1 cellular context compared by ENCODE assay signal in the genomic region with DNA sequence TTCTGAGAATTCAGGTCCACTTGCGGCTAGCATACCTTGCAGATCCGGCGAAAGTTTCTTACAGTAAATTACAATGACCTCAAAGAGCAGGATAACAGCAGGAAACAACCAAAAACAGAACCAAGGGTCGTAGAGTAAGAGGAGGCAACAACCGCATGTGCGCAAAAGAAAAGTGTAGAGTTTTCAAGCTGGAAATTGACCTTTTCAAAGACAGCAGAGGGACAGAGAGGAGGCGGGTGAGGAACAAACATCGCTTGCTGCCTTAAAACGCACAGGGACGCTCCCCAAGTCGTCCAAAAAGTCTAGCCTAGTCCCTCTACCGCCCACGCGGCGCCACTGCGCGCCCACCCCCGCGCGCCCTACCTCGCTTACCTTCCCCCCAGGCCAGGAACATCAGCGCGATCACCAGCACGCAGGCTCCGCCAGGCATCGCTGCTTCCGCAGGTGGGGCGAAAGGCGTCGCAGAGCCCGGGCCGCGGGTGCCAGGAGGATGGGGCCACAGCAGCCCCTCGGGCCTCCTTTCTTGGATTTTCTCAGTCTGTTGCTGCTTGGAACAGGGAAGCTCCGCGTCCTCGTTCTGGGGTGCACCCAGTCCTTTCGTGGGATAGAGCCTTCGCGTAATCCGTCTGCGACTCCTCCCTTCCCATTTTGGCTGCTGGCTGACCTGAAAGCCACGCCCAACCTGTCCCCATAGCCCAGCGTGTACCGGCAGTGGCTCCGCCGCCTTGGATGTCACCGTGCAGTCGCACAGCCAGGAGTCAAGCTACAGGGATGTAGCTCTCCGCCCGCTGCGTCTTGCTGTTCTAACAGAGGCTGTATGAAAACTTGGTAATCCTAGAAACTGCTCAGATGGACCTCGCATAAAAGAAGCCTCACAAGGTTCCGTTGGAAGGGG.
A peak's percentile ranks its signal among the peaks of the same experiment; 100 is the strongest.
TF ChIP-seq lines count a peak whose summit lies in the region.

A gene (minus strand): TSS at position 579 of the 895 bp plus-strand sequence. CDS start 149 bp downstream, at position 430.

TF ChIP-seq in K562, 482 proteins besides CTCF, POLR2A, EP300 and RAD21 (continued from another document and continues in another):
- TF ChIP-seq, protein P1, sequence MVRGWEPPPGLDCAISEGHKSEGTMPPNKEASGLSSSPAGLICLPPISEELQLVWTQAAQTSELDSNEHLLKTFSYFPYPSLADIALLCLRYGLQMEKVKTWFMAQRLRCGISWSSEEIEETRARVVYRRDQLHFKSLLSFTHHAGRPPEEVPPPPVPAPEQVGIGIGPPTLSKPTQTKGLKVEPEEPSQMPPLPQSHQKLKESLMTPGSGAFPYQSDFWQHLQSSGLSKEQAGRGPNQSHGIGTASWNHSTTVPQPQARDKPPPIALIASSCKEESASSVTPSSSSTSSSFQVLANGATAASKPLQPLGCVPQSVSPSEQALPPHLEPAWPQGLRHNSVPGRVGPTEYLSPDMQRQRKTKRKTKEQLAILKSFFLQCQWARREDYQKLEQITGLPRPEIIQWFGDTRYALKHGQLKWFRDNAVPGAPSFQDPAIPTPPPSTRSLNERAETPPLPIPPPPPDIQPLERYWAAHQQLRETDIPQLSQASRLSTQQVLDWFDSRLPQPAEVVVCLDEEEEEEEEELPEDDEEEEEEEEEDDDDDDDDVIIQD (CRISPR knock-in tag; IDR thresholded peaks at IDR 0.05) = no peak
- TF ChIP-seq ZNF431 (CRISPR knock-in tag; IDR thresholded peaks at IDR 0.05) (0 out of 2 replicates have a peak, but pooled peaks have one; percentile 31), PTTG1 (tag; IDR thresholded peaks at IDR 0.05; ENCODE audit: low read depth) (no peak), GABPB1 (CRISPR knock-in tag; IDR thresholded peaks at IDR 0.05) (peak; percentile 52; the same call in 1 of the 2 replicates), IRF2 (CRISPR knock-in tag; IDR thresholded peaks at IDR 0.05) (no peak), ZEB2 (IDR thresholded peaks at IDR 0.05) (peak; percentile 94), DNMT1 (IDR thresholded peaks at IDR 0.05) (no peak), SLC30A9 (CRISPR knock-in tag; IDR thresholded peaks at IDR 0.05) (no peak), MAZ (CRISPR knock-in tag; conservative IDR thresholded peaks at IDR 0.05 in 1 of 2, IDR thresholded peaks at IDR 0.05 in 1 of 2) (peak; percentile 64 to 93; a peak in 3 of 4 replicates), PYGO2 (tag; IDR thresholded peaks at IDR 0.05) (no peak), ZNF165 (CRISPR knock-in tag; IDR thresholded peaks at IDR 0.05; ENCODE audit: borderline replicate concordance) (no peak), XRCC3 (IDR thresholded peaks at IDR 0.05) (no peak), HDAC6 (IDR thresholded peaks at IDR 0.05; ENCODE audit: low read depth, low read length) (no peak), OTX1 (CRISPR knock-in tag; IDR thresholded peaks at IDR 0.05) (no peak), GABPB2 (CRISPR knock-in tag; conservative IDR thresholded peaks at IDR 0.05) (no peak), NFE2 (IDR thresholded peaks at IDR 0.05; ENCODE audit: low read depth) (no peak), ZNF384 (IDR thresholded peaks at IDR 0.05; ENCODE audit: low read depth, low read length) (no peak), ARNT (IDR thresholded peaks at IDR 0.05) (no peak), MTF1 (CRISPR knock-in tag; IDR thresholded peaks at IDR 0.05; ENCODE audit: borderline replicate concordance) (no peak), ZBTB7A (IDR thresholded peaks at IDR 0.05; ENCODE audit: borderline replicate concordance, control insufficient read depth, low read depth, low read length) (peak; percentile 74; the same call in 1 of the 2 replicates), NR2F6 (CRISPR knock-in tag; IDR thresholded peaks at IDR 0.05) (no peak), RUNX1 (IDR thresholded peaks at IDR 0.05; ENCODE audit: low read depth) (0 out of 2 replicates have a peak, but pooled peaks have one; percentile 6), NFATC3 (IDR thresholded peaks at IDR 0.05) (no peak), RB1 (IDR thresholded peaks at IDR 0.05; ENCODE audit: low read depth) (peak; percentile 28; the same call in 1 of the 2 replicates), ZNF561 (CRISPR knock-in tag; conservative IDR thresholded peaks at IDR 0.05) (no peak), ZNF696 (CRISPR knock-in tag; conservative IDR thresholded peaks at IDR 0.05) (no peak), MCM2 (IDR thresholded peaks at IDR 0.05; ENCODE audit: low read depth) (no peak), PRMT5 (CRISPR knock-in tag; IDR thresholded peaks at IDR 0.05) (no peak), ZFP1 (CRISPR knock-in tag; IDR thresholded peaks at IDR 0.05) (no peak), IFI16 (CRISPR knock-in tag; IDR thresholded peaks at IDR 0.05) (no peak), ZKSCAN8 (CRISPR knock-in tag; IDR thresholded peaks at IDR 0.05) (no peak), NR2C1 (IDR thresholded peaks at IDR 0.05) (0 out of 2 replicates have a peak, but pooled peaks have one; percentile 42), NR2C1 (tag; IDR thresholded peaks at IDR 0.05) (no peak), MBD2 (IDR thresholded peaks at IDR 0.05; ENCODE audit: borderline replicate concordance, low read depth) (no peak; the same call in 1 of the 2 replicates)
- TF ChIP-seq, protein P2, sequence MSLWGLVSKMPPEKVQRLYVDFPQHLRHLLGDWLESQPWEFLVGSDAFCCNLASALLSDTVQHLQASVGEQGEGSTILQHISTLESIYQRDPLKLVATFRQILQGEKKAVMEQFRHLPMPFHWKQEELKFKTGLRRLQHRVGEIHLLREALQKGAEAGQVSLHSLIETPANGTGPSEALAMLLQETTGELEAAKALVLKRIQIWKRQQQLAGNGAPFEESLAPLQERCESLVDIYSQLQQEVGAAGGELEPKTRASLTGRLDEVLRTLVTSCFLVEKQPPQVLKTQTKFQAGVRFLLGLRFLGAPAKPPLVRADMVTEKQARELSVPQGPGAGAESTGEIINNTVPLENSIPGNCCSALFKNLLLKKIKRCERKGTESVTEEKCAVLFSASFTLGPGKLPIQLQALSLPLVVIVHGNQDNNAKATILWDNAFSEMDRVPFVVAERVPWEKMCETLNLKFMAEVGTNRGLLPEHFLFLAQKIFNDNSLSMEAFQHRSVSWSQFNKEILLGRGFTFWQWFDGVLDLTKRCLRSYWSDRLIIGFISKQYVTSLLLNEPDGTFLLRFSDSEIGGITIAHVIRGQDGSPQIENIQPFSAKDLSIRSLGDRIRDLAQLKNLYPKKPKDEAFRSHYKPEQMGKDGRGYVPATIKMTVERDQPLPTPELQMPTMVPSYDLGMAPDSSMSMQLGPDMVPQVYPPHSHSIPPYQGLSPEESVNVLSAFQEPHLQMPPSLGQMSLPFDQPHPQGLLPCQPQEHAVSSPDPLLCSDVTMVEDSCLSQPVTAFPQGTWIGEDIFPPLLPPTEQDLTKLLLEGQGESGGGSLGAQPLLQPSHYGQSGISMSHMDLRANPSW (CRISPR knock-in tag; IDR thresholded peaks at IDR 0.05) = no peak
- TF ChIP-seq, protein P3, sequence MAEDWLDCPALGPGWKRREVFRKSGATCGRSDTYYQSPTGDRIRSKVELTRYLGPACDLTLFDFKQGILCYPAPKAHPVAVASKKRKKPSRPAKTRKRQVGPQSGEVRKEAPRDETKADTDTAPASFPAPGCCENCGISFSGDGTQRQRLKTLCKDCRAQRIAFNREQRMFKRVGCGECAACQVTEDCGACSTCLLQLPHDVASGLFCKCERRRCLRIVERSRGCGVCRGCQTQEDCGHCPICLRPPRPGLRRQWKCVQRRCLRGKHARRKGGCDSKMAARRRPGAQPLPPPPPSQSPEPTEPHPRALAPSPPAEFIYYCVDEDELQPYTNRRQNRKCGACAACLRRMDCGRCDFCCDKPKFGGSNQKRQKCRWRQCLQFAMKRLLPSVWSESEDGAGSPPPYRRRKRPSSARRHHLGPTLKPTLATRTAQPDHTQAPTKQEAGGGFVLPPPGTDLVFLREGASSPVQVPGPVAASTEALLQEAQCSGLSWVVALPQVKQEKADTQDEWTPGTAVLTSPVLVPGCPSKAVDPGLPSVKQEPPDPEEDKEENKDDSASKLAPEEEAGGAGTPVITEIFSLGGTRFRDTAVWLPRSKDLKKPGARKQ (CRISPR knock-in tag; IDR thresholded peaks at IDR 0.05) = no peak
- TF ChIP-seq, protein P4, sequence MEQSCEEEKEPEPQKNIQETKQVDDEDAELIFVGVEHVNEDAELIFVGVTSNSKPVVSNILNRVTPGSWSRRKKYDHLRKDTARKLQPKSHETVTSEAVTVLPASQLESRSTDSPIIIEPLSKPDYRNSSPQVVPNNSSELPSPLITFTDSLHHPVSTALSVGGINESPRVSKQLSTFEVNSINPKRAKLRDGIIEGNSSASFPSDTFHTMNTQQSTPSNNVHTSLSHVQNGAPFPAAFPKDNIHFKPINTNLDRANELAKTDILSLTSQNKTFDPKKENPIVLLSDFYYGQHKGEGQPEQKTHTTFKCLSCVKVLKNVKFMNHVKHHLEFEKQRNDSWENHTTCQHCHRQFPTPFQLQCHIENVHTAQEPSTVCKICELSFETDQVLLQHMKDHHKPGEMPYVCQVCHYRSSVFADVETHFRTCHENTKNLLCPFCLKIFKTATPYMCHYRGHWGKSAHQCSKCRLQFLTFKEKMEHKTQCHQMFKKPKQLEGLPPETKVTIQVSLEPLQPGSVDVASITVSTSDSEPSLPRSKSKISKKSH (CRISPR knock-in tag; IDR thresholded peaks at IDR 0.05) = no peak
- TF ChIP-seq, protein P5, sequence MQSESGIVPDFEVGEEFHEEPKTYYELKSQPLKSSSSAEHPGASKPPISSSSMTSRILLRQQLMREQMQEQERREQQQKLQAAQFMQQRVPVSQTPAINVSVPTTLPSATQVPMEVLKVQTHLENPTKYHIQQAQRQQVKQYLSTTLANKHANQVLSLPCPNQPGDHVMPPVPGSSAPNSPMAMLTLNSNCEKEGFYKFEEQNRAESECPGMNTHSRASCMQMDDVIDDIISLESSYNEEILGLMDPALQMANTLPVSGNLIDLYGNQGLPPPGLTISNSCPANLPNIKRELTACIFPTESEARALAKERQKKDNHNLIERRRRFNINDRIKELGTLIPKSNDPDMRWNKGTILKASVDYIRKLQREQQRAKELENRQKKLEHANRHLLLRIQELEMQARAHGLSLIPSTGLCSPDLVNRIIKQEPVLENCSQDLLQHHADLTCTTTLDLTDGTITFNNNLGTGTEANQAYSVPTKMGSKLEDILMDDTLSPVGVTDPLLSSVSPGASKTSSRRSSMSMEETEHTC (IDR thresholded peaks at IDR 0.05) = no peak
- TF ChIP-seq, protein P6, sequence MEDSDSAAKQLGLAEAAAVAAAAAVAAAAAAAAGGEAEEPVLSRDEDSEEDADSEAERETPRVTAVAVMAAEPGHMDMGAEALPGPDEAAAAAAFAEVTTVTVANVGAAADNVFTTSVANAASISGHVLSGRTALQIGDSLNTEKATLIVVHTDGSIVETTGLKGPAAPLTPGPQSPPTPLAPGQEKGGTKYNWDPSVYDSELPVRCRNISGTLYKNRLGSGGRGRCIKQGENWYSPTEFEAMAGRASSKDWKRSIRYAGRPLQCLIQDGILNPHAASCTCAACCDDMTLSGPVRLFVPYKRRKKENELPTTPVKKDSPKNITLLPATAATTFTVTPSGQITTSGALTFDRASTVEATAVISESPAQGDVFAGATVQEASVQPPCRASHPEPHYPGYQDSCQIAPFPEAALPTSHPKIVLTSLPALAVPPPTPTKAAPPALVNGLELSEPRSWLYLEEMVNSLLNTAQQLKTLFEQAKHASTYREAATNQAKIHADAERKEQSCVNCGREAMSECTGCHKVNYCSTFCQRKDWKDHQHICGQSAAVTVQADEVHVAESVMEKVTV (CRISPR knock-in tag; IDR thresholded peaks at IDR 0.05) = no peak
- TF ChIP-seq, protein P7, sequence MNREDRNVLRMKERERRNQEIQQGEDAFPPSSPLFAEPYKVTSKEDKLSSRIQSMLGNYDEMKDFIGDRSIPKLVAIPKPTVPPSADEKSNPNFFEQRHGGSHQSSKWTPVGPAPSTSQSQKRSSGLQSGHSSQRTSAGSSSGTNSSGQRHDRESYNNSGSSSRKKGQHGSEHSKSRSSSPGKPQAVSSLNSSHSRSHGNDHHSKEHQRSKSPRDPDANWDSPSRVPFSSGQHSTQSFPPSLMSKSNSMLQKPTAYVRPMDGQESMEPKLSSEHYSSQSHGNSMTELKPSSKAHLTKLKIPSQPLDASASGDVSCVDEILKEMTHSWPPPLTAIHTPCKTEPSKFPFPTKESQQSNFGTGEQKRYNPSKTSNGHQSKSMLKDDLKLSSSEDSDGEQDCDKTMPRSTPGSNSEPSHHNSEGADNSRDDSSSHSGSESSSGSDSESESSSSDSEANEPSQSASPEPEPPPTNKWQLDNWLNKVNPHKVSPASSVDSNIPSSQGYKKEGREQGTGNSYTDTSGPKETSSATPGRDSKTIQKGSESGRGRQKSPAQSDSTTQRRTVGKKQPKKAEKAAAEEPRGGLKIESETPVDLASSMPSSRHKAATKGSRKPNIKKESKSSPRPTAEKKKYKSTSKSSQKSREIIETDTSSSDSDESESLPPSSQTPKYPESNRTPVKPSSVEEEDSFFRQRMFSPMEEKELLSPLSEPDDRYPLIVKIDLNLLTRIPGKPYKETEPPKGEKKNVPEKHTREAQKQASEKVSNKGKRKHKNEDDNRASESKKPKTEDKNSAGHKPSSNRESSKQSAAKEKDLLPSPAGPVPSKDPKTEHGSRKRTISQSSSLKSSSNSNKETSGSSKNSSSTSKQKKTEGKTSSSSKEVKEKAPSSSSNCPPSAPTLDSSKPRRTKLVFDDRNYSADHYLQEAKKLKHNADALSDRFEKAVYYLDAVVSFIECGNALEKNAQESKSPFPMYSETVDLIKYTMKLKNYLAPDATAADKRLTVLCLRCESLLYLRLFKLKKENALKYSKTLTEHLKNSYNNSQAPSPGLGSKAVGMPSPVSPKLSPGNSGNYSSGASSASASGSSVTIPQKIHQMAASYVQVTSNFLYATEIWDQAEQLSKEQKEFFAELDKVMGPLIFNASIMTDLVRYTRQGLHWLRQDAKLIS (CRISPR knock-in tag; IDR thresholded peaks at IDR 0.05) = peak; percentile 93
- TF ChIP-seq, protein P8, sequence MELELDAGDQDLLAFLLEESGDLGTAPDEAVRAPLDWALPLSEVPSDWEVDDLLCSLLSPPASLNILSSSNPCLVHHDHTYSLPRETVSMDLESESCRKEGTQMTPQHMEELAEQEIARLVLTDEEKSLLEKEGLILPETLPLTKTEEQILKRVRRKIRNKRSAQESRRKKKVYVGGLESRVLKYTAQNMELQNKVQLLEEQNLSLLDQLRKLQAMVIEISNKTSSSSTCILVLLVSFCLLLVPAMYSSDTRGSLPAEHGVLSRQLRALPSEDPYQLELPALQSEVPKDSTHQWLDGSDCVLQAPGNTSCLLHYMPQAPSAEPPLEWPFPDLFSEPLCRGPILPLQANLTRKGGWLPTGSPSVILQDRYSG (tag; conservative IDR thresholded peaks at IDR 0.05; ENCODE audit: low read depth) = no peak
